22 cellular contexts compared by ENCODE assay signal in the genomic region with DNA sequence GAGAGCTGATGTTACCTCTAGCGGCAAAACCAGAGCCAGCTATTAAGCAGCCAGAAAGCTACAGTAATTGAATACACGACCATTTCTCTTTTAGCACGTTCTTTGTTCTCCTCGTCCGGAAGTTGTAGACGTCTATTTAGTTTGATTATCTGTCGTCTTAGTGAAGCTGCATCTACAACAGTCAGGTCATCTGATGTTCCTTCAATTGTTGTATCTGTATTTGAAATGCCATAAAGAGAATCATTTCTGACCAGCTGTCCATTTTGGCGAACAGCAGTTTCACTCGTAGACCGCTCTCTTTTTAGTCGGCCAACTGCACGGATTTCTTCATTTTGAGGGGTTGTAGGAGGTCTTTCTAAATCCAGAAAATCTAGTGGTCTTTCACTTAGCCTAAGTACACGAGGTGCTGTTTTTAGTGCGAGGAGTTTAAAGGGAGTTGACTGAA. TPM values are rescaled to one million over a fixed set of nuclear protein-coding genes. Genes with fewer than 3 reads are reported as not detected.
DNase-seq lines count a peak whose midpoint lies in the region; ATAC-seq and TF ChIP-seq lines count a peak whose summit lies in the region.
"Had no signal": no experiment of that assay in that cellular context is flagged by ENCODE, and none has a peak within 500 bp of the region (broad histone marks: within the 10 kb centered on the region; RNA-seq: fewer than 3 reads in every experiment).

No MANE protein-coding gene starts in this region.

- in situ Hi-C loops in G401 (cut with HindIII; ENCODE audit: low sequenced_read_pairs) = no loop called here

- DNase-seq in A172 (ENCODE audit: low spot score) (peak; percentile 31), G401 (ENCODE audit: low spot score) (peak; percentile 51), PC-3 (no peak), lower lobe of right lung (no peak), NCI-H446 (lab: John Stamatoyannopoulos, UW) (no peak), SKM-1 treated with dmso at 0.1 percent for 144 hours (lab: John Stamatoyannopoulos, UW; ENCODE audit: unreplicated experiment) (no peak)
- DNase-seq in natural killer cell treated with Interleukin-12 subunit alpha and Interleukin-12 subunit beta and Interleukin-15 and Interleukin-18, amount 100 ng/mL, for 72 hours (ENCODE audit: low spot score) = no peak
- DNase-seq: activated naive CD4-positive, alpha-beta T cell treated with anti-CD3 and anti-CD28 coated beads, Interleukin-2, amount 50 U/mL, for 16 hours; activated T-cell treated with anti-CD3 and anti-CD28 coated beads for 4 hours; brain microvascular endothelial cell; esophagus squamous epithelium; kidney; midbrain; NCI-H82; nucleus accumbens had no signal

- CTCF ChIA-PET in PC-3 (lab: Charles Lee) = interaction anchor here (1.1 kb wide), 1 partner anchor 26 kb away, joined by 3 read pairs; no protein-coding TSS in a partner anchor

- no peaks in the 10 kb centered on the region for H3K9me2 ChIP-seq in PC-3 (replicated peaks; ENCODE audit: low read length)

- no TSS peak for BruUV-seq in PC-3 (replicated peaks; lab: Mats Ljungman, UMichigan)

- peaks cover 26% of the 10 kb centered on the region for H3K4me1 ChIP-seq in PC-3 (ENCODE audit: insufficient read depth, low read length)
- H3K4me1 ChIP-seq in lower lobe of right lung = no peaks in the 10 kb centered on the region

- peak overlapping the region; percentile 85 for H3K4me2 ChIP-seq in PC-3 (ENCODE audit: low read length)
- H3K4me2 ChIP-seq: KMS-11 had no signal

- H3K27ac ChIP-seq in PC-3 (ENCODE audit: low read length) (no peak overlapping the region), lower lobe of right lung (no peak overlapping the region)
- H3K27ac ChIP-seq: brain microvascular endothelial cell, esophagus squamous epithelium, KMS-11, skin epidermis, vagina had no signal

- no peaks in the 10 kb centered on the region for H3K36me3 Mint-ChIP-seq in natural killer cell treated with Interleukin-12 subunit alpha and Interleukin-12 subunit beta and Interleukin-15 and Interleukin-18, amount 100 ng/mL, for 72 hours
- H3K36me3 Mint-ChIP-seq: stimulated activated effector memory CD8-positive, alpha-beta T cell treated with anti-CD3 and anti-CD28 coated beads, Interleukin-12 subunit alpha, Interleukin-12 subunit beta, amount 100 ng/mL, for 72 hours had no signal

- no peaks in the 10 kb centered on the region for H3F3A ChIP-seq in PC-3 (ENCODE audit: low read length, unreplicated experiment)

- intact Hi-C loops in PC-3 (cut with micrococcal nuclease) (loop anchor here (1.0 kb wide), 2 partner anchors 27 to 58 kb away; no protein-coding TSS in a partner anchor), lower lobe of right lung (cut with DNase I) (no loop called here)

- peaks cover 31 to 44% of the 10 kb centered on the region in 2 donors for H3K27me3 Mint-ChIP-seq in natural killer cell treated with Interleukin-12 subunit alpha and Interleukin-12 subunit beta and Interleukin-15 and Interleukin-18, amount 100 ng/mL, for 72 hours

- H3K36me3 ChIP-seq in PC-3 (ENCODE audit: low read depth, low read length) (no peaks in the 10 kb centered on the region), lower lobe of right lung (no peaks in the 10 kb centered on the region)
- H3K36me3 ChIP-seq: brain microvascular endothelial cell, esophagus squamous epithelium, vagina had no signal

- H2AFZ ChIP-seq in PC-3 (ENCODE audit: low read length) = peak overlapping the region; percentile 86

- H3K9ac ChIP-seq in PC-3 (ENCODE audit: low read length) = peak overlapping the region; percentile 44; the same call in 1 of the 2 replicates
- H3K9ac ChIP-seq: KMS-11 had no signal

- H3K79me2 ChIP-seq in PC-3 (ENCODE audit: low read length) = no peaks in the 10 kb centered on the region

- peak overlapping the region; percentile 71 for H3K4me3 ChIP-seq in PC-3 (ENCODE audit: low read length)
- peak overlapping the region; percentile 27 for H3K4me3 ChIP-seq in lower lobe of right lung
- H3K4me3 ChIP-seq: esophagus squamous epithelium, skin epidermis, vagina had no signal

- H3K9me3 ChIP-seq in PC-3 (ENCODE audit: low read length) (no peaks in the 10 kb centered on the region), lower lobe of right lung (no peaks in the 10 kb centered on the region)
- H3K9me3 ChIP-seq: esophagus squamous epithelium, vagina had no signal

- H3K27me3 ChIP-seq in PC-3 (ENCODE audit: low read length) (no peaks in the 10 kb centered on the region), lower lobe of right lung (ENCODE audit: low read depth) (no peaks in the 10 kb centered on the region)
- H3K27me3 ChIP-seq: brain microvascular endothelial cell, vagina had no signal

- POLR2A ChIA-PET in PC-3 (lab: Charles Lee; ENCODE audit: unreplicated experiment) = interaction anchor here (0.6 kb wide), 1 partner anchor 27 kb away, joined by 3 read pairs; no protein-coding TSS in a partner anchor

- ATAC-seq in PC-3 (no peak), lower lobe of right lung (no peak), GM18858 (IDR thresholded peaks at IDR 0.05; ENCODE audit: unreplicated experiment) (no peak)
- ATAC-seq in natural killer cell treated with Interleukin-12 subunit alpha and Interleukin-12 subunit beta and Interleukin-15 and Interleukin-18, amount 100 ng/mL, for 72 hours = no peak
- ATAC-seq: stimulated activated effector memory CD8-positive, alpha-beta T cell treated with anti-CD3 and anti-CD28 coated beads, Interleukin-12 subunit alpha, Interleukin-12 subunit beta, amount 100 ng/mL, for 72 hours had no signal

- no peaks in the 10 kb centered on the region for H3K4me1 Mint-ChIP-seq in natural killer cell treated with Interleukin-12 subunit alpha and Interleukin-12 subunit beta and Interleukin-15 and Interleukin-18, amount 100 ng/mL, for 72 hours (ENCODE audit: low read depth in 2 of 2)
- H3K4me1 Mint-ChIP-seq: B cell; stimulated activated effector memory CD8-positive, alpha-beta T cell treated with anti-CD3 and anti-CD28 coated beads, Interleukin-12 subunit alpha, Interleukin-12 subunit beta, amount 100 ng/mL, for 72 hours had no signal

- H4K20me1 ChIP-seq in PC-3 (ENCODE audit: low read length) = no peaks in the 10 kb centered on the region

- no peak overlapping the region for H3K27ac Mint-ChIP-seq in natural killer cell treated with Interleukin-12 subunit alpha and Interleukin-12 subunit beta and Interleukin-15 and Interleukin-18, amount 100 ng/mL, for 72 hours
- H3K27ac Mint-ChIP-seq: B cell; stimulated activated effector memory CD8-positive, alpha-beta T cell treated with anti-CD3 and anti-CD28 coated beads, Interleukin-12 subunit alpha, Interleukin-12 subunit beta, amount 100 ng/mL, for 72 hours; T-helper 2 cell treated with Interferon-gamma antibody and Interleukin-4, amounts not matched to agents 5 μg/mL and 100 μg/mL, for 36 hours had no signal

- no peaks in the 10 kb centered on the region for H3K9me3 Mint-ChIP-seq in natural killer cell treated with Interleukin-12 subunit alpha and Interleukin-12 subunit beta and Interleukin-15 and Interleukin-18, amount 100 ng/mL, for 72 hours
- H3K9me3 Mint-ChIP-seq: stimulated activated effector memory CD8-positive, alpha-beta T cell treated with anti-CD3 and anti-CD28 coated beads, Interleukin-12 subunit alpha, Interleukin-12 subunit beta, amount 100 ng/mL, for 72 hours; T-helper 2 cell treated with Interferon-gamma antibody and Interleukin-4, amounts not matched to agents 5 μg/mL and 100 μg/mL, for 36 hours had no signal

- no peak for TF ChIP-seq CTCF in PC-3 (conservative IDR thresholded peaks at IDR 0.05; ENCODE audit: low read depth, low read length)
- no peak for TF ChIP-seq CTCF in lower lobe of right lung (IDR thresholded peaks at IDR 0.05)

- H3K4me3 Mint-ChIP-seq in natural killer cell treated with Interleukin-12 subunit alpha and Interleukin-12 subunit beta and Interleukin-15 and Interleukin-18, amount 100 ng/mL, for 72 hours = no peak overlapping the region
- H3K4me3 Mint-ChIP-seq: B cell; stimulated activated effector memory CD8-positive, alpha-beta T cell treated with anti-CD3 and anti-CD28 coated beads, Interleukin-12 subunit alpha, Interleukin-12 subunit beta, amount 100 ng/mL, for 72 hours; T-helper 2 cell treated with Interferon-gamma antibody and Interleukin-4, amounts not matched to agents 5 μg/mL and 100 μg/mL, for 36 hours had no signal

RNA-seq across cellular contexts. Expression of gene PDE6A, which starts 12.6 kb away (rescaled TPM):
- 0.10 and 0.41 TPM in 2 replicates for total RNA-seq in A172 (2014; rRNA removed; shearing (Covaris generic))
- not detected in 2 replicates for total RNA-seq in G401 (2014; rRNA removed; shearing (Covaris generic))
- total RNA-seq in PC-3 (2014; rRNA removed) = not detected in 2 replicates
- not detected for total RNA-seq in lower lobe of right lung
- not detected for total RNA-seq in natural killer cell treated with Interleukin-12 subunit alpha and Interleukin-12 subunit beta and Interleukin-15 and Interleukin-18, amount 100 ng/mL, for 72 hours
- total RNA-seq: B cell had no signal

RNA-seq across cellular contexts. Expression of gene SLC26A2, which starts 28.5 kb away (rescaled TPM):
- total RNA-seq in A172 (2014; rRNA removed; shearing (Covaris generic)) = 20.0 and 26.3 TPM in 2 replicates
- total RNA-seq in G401 (2014; rRNA removed; shearing (Covaris generic)) = 4.8 and 10.2 TPM in 2 replicates
- total RNA-seq in PC-3 (2014; rRNA removed) = 10.8 and 13.1 TPM in 2 replicates
- total RNA-seq in lower lobe of right lung = 14.7 TPM
- total RNA-seq in natural killer cell treated with Interleukin-12 subunit alpha and Interleukin-12 subunit beta and Interleukin-15 and Interleukin-18, amount 100 ng/mL, for 72 hours = 10 to 100 TPM in 1 of 2 donors, 1 to 10 TPM in 1; 8.6 to 10.1 TPM

Comparison
In these comparisons a context has a peak if more than half of its experiments do, and no peak if none do; other contexts are left out.
1. DNase-seq: peak in A172 (single experiment) and G401 (single experiment); none in PC-3 (single experiment), lower lobe of right lung (single experiment), NCI-H446 (0 of 2), natural killer cell treated with Interleukin-12 subunit alpha and Interleukin-12 subunit beta and Interleukin-15 and Interleukin-18, amount 100 ng/mL, for 72 hours (single experiment) and SKM-1 treated with dmso at 0.1 percent for 144 hours (single experiment).